In genomic region chr12:94427520-94428381, GRCh38 we compare ENCODE assay signal across 8 cellular contexts. TPM values are rescaled to one million over a fixed set of nuclear protein-coding genes. Genes with fewer than 3 reads are reported as not detected.
DNase-seq lines count a peak whose midpoint lies in the region; ATAC-seq and TF ChIP-seq lines count a peak whose summit lies in the region.

No MANE protein-coding gene starts in this region.

- no peak overlapping the region for H3K4me3 ChIP-seq in A673 (ENCODE audit: low read depth, low read length, poor library complexity, severe bottlenecking)

- H4K5ac ChIP-seq in H9 (ENCODE audit: insufficient read length, low read depth, low read length), result no peak overlapping the region

- peaks cover 4% of the 10 kb centered on the region for H3K79me1 ChIP-seq in H9 (ENCODE audit: insufficient read depth, low read depth, low read length, poor library complexity, severe bottlenecking)

- H3K14ac ChIP-seq in H9 (ENCODE audit: insufficient read depth, low read length), result no peak overlapping the region

- H3K79me2 ChIP-seq in H9 (ENCODE audit: insufficient read depth, low read length), result peaks cover 9% of the 10 kb centered on the region; the same call in 1 of the 2 replicates

- H3K36me3 ChIP-seq in A673 (ENCODE audit: insufficient read depth, low read length, poor library complexity, severe bottlenecking), result no peaks in the 10 kb centered on the region

- intact Hi-C loops in A673 (cut with micrococcal nuclease; ENCODE audit: unreplicated experiment), result no loop called here

- H4K8ac ChIP-seq in H9 (replicated peaks; ENCODE audit: insufficient read length, low read depth, low read length), result no peak overlapping the region

- no peak overlapping the region for H2BK20ac ChIP-seq in H9 (ENCODE audit: low read depth, low read length, poor library complexity, severe bottlenecking)

- ATAC-seq in activated naive CD8-positive, alpha-beta T cell treated with anti-CD3 and anti-CD28 coated beads, Interleukin-2, amount 50 U/mL, for 24 hours, result peak; percentile 87
- ATAC-seq in GM21786 (IDR thresholded peaks at IDR 0.05; ENCODE audit: unreplicated experiment), result no peak

- no peak overlapping the region for H3K56ac ChIP-seq in H9 (ENCODE audit: insufficient read length, low read depth, low read length)

- no peak for TF ChIP-seq CTCF in A673 (conservative IDR thresholded peaks at IDR 0.05; ENCODE audit: low read depth, low read length)
- TF ChIP-seq CTCF in H9 (conservative IDR thresholded peaks at IDR 0.05), result no peak

- H2BK5ac ChIP-seq in H9 (ENCODE audit: insufficient read length, low read length), result no peak overlapping the region

- H3K9me3 ChIP-seq in A673 (ENCODE audit: low read depth, low read length, poor library complexity, severe bottlenecking), result peaks cover 13% of the 10 kb centered on the region
- peaks cover 4% of the 10 kb centered on the region for H3K9me3 ChIP-seq in H9 (ENCODE audit: control insufficient read depth, low read depth, low read length)

- H3K27ac ChIP-seq in A673 (ENCODE audit: low read depth, low read length, poor library complexity, severe bottlenecking), result no peak overlapping the region
- H3K27ac ChIP-seq in H9 (ENCODE audit: insufficient read length, low read depth, low read length), result no peak overlapping the region

- H3K4me2 ChIP-seq in H9 (ENCODE audit: insufficient read depth, insufficient read length, low read length), result no peak overlapping the region

- DNase-seq in A673 (ENCODE audit: low spot score) (peak; percentile 83), H9 (no peak), kidney tubule cell (ENCODE audit: low spot score) (peak; percentile 15), SW480 (ENCODE audit: low spot score) (no peak), T-helper 9 cell (no peak)
- DNase-seq in activated naive CD8-positive, alpha-beta T cell treated with anti-CD3 and anti-CD28 coated beads, Interleukin-2, amount 50 U/mL, for 24 hours, result no peak
- DNase-seq in activated CD8-positive, alpha-beta memory T cell treated with anti-CD3 and anti-CD28 coated beads for 24 hours, result no peak

- no TSS peak for BruUV-seq in A673 (replicated peaks; lab: Mats Ljungman, UMichigan)

- H3K4ac ChIP-seq in H9 (ENCODE audit: low read depth, low read length), result no peak overlapping the region

- no peak overlapping the region for H4K91ac ChIP-seq in H9 (ENCODE audit: insufficient read length, low read depth, low read length)

- no peaks in the 10 kb centered on the region for H3K27me3 ChIP-seq in A673 (replicated peaks; ENCODE audit: insufficient read depth, low read depth, low read length, poor library complexity)
- H3K27me3 ChIP-seq in H9 (ENCODE audit: insufficient read depth, low read length), result no peaks in the 10 kb centered on the region

- CTCF ChIA-PET in A673 (lab: Charles Lee), result no interaction called here

- no CpG with 5 or more reads among the region's 3 CpGs for WGBS in H9 (ENCODE audit: extremely low coverage, insufficient read length, low lambda C conversion rate)

- peaks cover 41 to 46% of the 10 kb centered on the region in 2 experiments for H3K9me3 Mint-ChIP-seq in H9
- H3K9me3 Mint-ChIP-seq in activated naive CD8-positive, alpha-beta T cell treated with anti-CD3 and anti-CD28 coated beads, Interleukin-2, amount 50 U/mL, for 24 hours, result peaks cover 35% of the 10 kb centered on the region

- peak overlapping the region in 1 of 2 experiments; percentile 19; a peak in 1 of 5 replicates for H3K4me3 Mint-ChIP-seq in H9
- no peak overlapping the region for H3K4me3 Mint-ChIP-seq in activated naive CD8-positive, alpha-beta T cell treated with anti-CD3 and anti-CD28 coated beads, Interleukin-2, amount 50 U/mL, for 24 hours

- H3K27me3 Mint-ChIP-seq in H9 (ENCODE audit: low read depth), result no peaks in the 10 kb centered on the region
- H3K27me3 Mint-ChIP-seq in activated naive CD8-positive, alpha-beta T cell treated with anti-CD3 and anti-CD28 coated beads, Interleukin-2, amount 50 U/mL, for 24 hours, result no peaks in the 10 kb centered on the region

- POLR2A ChIA-PET in A673 (lab: Charles Lee; ENCODE audit: low non-redundant PET), result no interaction called here

- peaks cover 29 to 53% (median 39%) of the 10 kb centered on the region in 3 experiments for H3K36me3 Mint-ChIP-seq in H9 (ENCODE audit: insufficient read depth in 1 of 3, low read depth in 3 of 3)
- H3K36me3 Mint-ChIP-seq in activated naive CD8-positive, alpha-beta T cell treated with anti-CD3 and anti-CD28 coated beads, Interleukin-2, amount 50 U/mL, for 24 hours (ENCODE audit: low read depth), result peaks cover 58% of the 10 kb centered on the region

- H3K4me1 ChIP-seq in A673 (ENCODE audit: insufficient read depth, low read length, poor library complexity, severe bottlenecking) (peaks cover 17% of the 10 kb centered on the region), H9 (ENCODE audit: insufficient read depth, low read length) (peaks cover 9% of the 10 kb centered on the region)

- H4K20me1 ChIP-seq in H9 (ENCODE audit: control insufficient read depth, insufficient read depth, insufficient read length), result no peaks in the 10 kb centered on the region

- H2BK15ac ChIP-seq in H9 (ENCODE audit: low read depth, low read length), result no peak overlapping the region

- no peak overlapping the region for H3K23ac ChIP-seq in H9 (ENCODE audit: insufficient read length, low read depth, low read length)

- peak overlapping the region; percentile 79 to 95 (median 83) for H3K27ac Mint-ChIP-seq in H9
- peak overlapping the region; percentile 62 for H3K27ac Mint-ChIP-seq in activated naive CD8-positive, alpha-beta T cell treated with anti-CD3 and anti-CD28 coated beads, Interleukin-2, amount 50 U/mL, for 24 hours

- H3T11ph ChIP-seq in H9 (ENCODE audit: low read length), result no peak overlapping the region

- H2AK5ac ChIP-seq in H9 (ENCODE audit: insufficient read length, low read length), result no peak overlapping the region

- H3K18ac ChIP-seq in H9 (ENCODE audit: insufficient read length, low read depth, low read length), result no peak overlapping the region

- H2BK12ac ChIP-seq in H9 (ENCODE audit: insufficient read length, low read depth, low read length), result no peak overlapping the region

- no peak overlapping the region for H2BK120ac ChIP-seq in H9 (ENCODE audit: low read depth, low read length, poor library complexity, severe bottlenecking)

- peaks cover 50 to 60% of the 10 kb centered on the region in 2 experiments for H3K4me1 Mint-ChIP-seq in H9
- peaks cover 27% of the 10 kb centered on the region for H3K4me1 Mint-ChIP-seq in activated naive CD8-positive, alpha-beta T cell treated with anti-CD3 and anti-CD28 coated beads, Interleukin-2, amount 50 U/mL, for 24 hours

- H3K23me2 ChIP-seq in H9 (ENCODE audit: insufficient read length, low read depth, low read length, poor library complexity, severe bottlenecking), result no peaks in the 10 kb centered on the region

- no peak overlapping the region for H3K9ac ChIP-seq in H9 (ENCODE audit: extremely low read depth, insufficient read length, low read length)

- H2AFZ ChIP-seq in H9 (ENCODE audit: low read length), result no peak overlapping the region

RNA-seq across cellular contexts. Expression of gene CEP83, which starts 31.9 kb away (rescaled TPM):
- total RNA-seq in A673 (2021), result 24.6 and 29.2 TPM in 2 replicates
- 26.5 and 27.4 TPM in 2 replicates for total RNA-seq in H9 (2021)

Comparison
In these comparisons a context has a peak if more than half of its experiments do, and no peak if none do; other contexts are left out.
1. DNase-seq: peak in A673 (single experiment) and kidney tubule cell (single experiment); none in H9 (single experiment), activated naive CD8-positive, alpha-beta T cell treated with anti-CD3 and anti-CD28 coated beads, Interleukin-2, amount 50 U/mL, for 24 hours (single experiment), SW480 (single experiment), activated CD8-positive, alpha-beta memory T cell treated with anti-CD3 and anti-CD28 coated beads for 24 hours (single experiment) and T-helper 9 cell (single experiment).